Comparison of ENCODE assay signal across 8 cellular contexts in the genomic region with DNA sequence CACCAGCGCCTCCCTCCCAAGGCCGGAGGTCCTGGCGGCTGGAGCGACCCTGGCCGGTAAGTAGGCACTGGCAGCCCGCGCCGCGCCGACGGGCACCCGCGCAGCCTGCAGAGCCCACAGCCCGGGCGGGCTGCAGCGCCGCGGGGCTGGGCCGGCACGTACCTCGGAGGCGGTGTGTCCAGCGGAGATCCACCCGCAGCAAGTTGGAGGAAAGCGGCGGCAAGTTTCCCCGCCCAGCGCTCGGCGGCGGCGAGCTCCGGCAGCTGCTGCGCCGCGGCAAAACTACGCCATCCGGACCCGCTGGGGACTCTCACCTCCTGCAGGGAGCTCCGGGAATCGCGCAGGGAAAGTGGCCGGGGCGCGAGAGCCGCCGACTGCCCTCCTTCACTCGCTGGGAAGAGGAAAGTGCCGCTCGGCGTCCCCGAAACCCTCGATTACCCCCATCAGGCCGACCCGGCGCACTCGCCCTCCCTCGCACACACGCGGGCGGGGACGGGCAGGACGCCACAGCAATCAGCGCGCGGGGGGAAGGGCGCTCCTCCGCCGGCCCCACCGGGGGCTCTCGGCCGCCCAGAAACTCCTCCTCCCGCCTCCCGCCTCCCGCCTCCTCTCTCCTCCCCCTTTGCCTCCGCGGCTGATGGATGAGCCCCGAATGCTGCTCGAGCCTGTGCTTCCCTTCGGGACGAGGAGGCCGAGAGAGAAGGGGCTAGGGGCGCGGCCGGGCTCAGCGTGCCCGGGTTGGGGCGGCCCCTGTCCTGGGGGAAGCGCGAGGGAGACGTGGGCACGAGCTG. TPM values are rescaled to one million over a fixed set of nuclear protein-coding genes. Genes with fewer than 3 reads are reported as not detected.
DNase-seq lines count a peak whose midpoint lies in the region; ATAC-seq lines count a peak whose summit lies in the region.

Gene TGFBR3 (minus strand): TSS at position 436 of the 791 bp plus-strand sequence. CDS start 24,620 bp downstream, outside the sequence.

- WGBS in mesendoderm (ENCODE audit: extremely low coverage, insufficient coverage, low lambda C conversion rate), result no CpG with 5 or more reads among the region's 92 CpGs

- H3K36me3 ChIP-seq in mesendoderm (ENCODE audit: control insufficient read depth, insufficient read depth, low read length), result no peaks in the 10 kb centered on the region

- no peak within 1 kb of the TSS for H3K27ac ChIP-seq in mesendoderm (ENCODE audit: low read depth, low read length)

- peaks cover 33% of the 10 kb centered on the region for H3K4me1 Mint-ChIP-seq in activated CD8-positive, alpha-beta memory T cell treated with anti-CD3 and anti-CD28 coated beads, Interleukin-2, amount 10 ng/mL, durations not matched to agents 7 days and 5 days
- peaks cover 42 to 44% of the 10 kb centered on the region in 2 donors for H3K4me1 Mint-ChIP-seq in effector memory CD8-positive, alpha-beta T cell (ENCODE audit: low read depth in 2 of 2)

- peaks cover 5% of the 10 kb centered on the region for H3K27me3 ChIP-seq in mesendoderm (ENCODE audit: insufficient read depth, low read length, poor library complexity)

- H3K4me3 ChIP-seq in mesendoderm (ENCODE audit: low read length), result peak within 1 kb of the TSS; percentile 55

- no peak within 1 kb of the TSS for H2AK5ac ChIP-seq in mesendoderm (ENCODE audit: low read length)

- H4K5ac ChIP-seq in mesendoderm (ENCODE audit: low read length), result no peak within 1 kb of the TSS

- H2BK5ac ChIP-seq in mesendoderm (ENCODE audit: low read length), result no peak within 1 kb of the TSS

- peak within 1 kb of the TSS; percentile 87 for H3K4me2 ChIP-seq in mesendoderm (ENCODE audit: low read length)

- H2BK120ac ChIP-seq in mesendoderm (ENCODE audit: low read depth, low read length), result no peak within 1 kb of the TSS

- H3K4me3 Mint-ChIP-seq in activated CD8-positive, alpha-beta memory T cell treated with anti-CD3 and anti-CD28 coated beads, Interleukin-2, amount 10 ng/mL, durations not matched to agents 7 days and 5 days, result peak within 1 kb of the TSS; percentile 87
- H3K4me3 Mint-ChIP-seq in effector memory CD8-positive, alpha-beta T cell, result peak within 1 kb of the TSS; percentile 99

- H3K18ac ChIP-seq in mesendoderm (ENCODE audit: low read length), result peak within 1 kb of the TSS; percentile 21

- no peak within 1 kb of the TSS for H2BK15ac ChIP-seq in mesendoderm (replicated peaks; ENCODE audit: low read depth)

- CTCF ChIA-PET in activated CD8-positive, alpha-beta memory T cell treated with anti-CD3 and anti-CD28 coated beads, Interleukin-2, amount 10 ng/mL, durations not matched to agents 7 days and 5 days (lab: Charles Lee), result interaction anchor here (0.6 to 2.2 kb wide), 17 partner anchors 8 to 641 kb away, joined by 3 to 17 read pairs (median 3); partner anchors contain the start of gene CDC7

- H3K9me3 Mint-ChIP-seq in activated CD8-positive, alpha-beta memory T cell treated with anti-CD3 and anti-CD28 coated beads, Interleukin-2, amount 10 ng/mL, durations not matched to agents 7 days and 5 days (ENCODE audit: low read depth), result no peaks in the 10 kb centered on the region
- H3K9me3 Mint-ChIP-seq in effector memory CD8-positive, alpha-beta T cell, result no peaks in the 10 kb centered on the region

- no peaks in the 10 kb centered on the region for H3K79me1 ChIP-seq in mesendoderm (ENCODE audit: low read length)

- H3K4me1 ChIP-seq in mesendoderm (ENCODE audit: control insufficient read depth, low read depth, low read length), result no peaks in the 10 kb centered on the region

- H3K27ac Mint-ChIP-seq in activated CD8-positive, alpha-beta memory T cell treated with anti-CD3 and anti-CD28 coated beads, Interleukin-2, amount 10 ng/mL, durations not matched to agents 7 days and 5 days, result peak within 1 kb of the TSS; percentile 62
- peak within 1 kb of the TSS; percentile 92 to 96 for H3K27ac Mint-ChIP-seq in effector memory CD8-positive, alpha-beta T cell

- peak within 1 kb of the TSS; percentile 67 for H3K9ac ChIP-seq in mesendoderm (ENCODE audit: low read length)

- peaks cover 30% of the 10 kb centered on the region for H3K27me3 Mint-ChIP-seq in activated CD8-positive, alpha-beta memory T cell treated with anti-CD3 and anti-CD28 coated beads, Interleukin-2, amount 10 ng/mL, durations not matched to agents 7 days and 5 days
- H3K27me3 Mint-ChIP-seq in effector memory CD8-positive, alpha-beta T cell, result no peaks in the 10 kb centered on the region

- peak within 1 kb of the TSS; percentile 97 for H3K23ac ChIP-seq in mesendoderm (ENCODE audit: low read length)

- DNase-seq in AML-193 (lab: John Stamatoyannopoulos, UW) (peak; percentile 20 to 28), NCI-H774 (lab: John Stamatoyannopoulos, UW) (peak; percentile 85), mesendoderm (peak; percentile 73)
- DNase-seq in activated CD8-positive, alpha-beta memory T cell treated with anti-CD3 and anti-CD28 coated beads, Interleukin-2, amount 10 ng/mL, durations not matched to agents 7 days and 5 days, result peak; percentile 73
- peak; percentile 71 to 76 (median 72) for DNase-seq in effector memory CD8-positive, alpha-beta T cell
- DNase-seq in stimulated activated CD8-positive, alpha-beta memory T cell treated with anti-CD3 and anti-CD28 coated beads, Interleukin-12 subunit alpha, Interleukin-12 subunit beta, amount 100 ng/mL, for 4 hours (ENCODE audit: low read depth), result peak; percentile 72

- H3K56ac ChIP-seq in mesendoderm (ENCODE audit: low read length), result peak within 1 kb of the TSS; percentile 83

- no peak within 1 kb of the TSS for H4K8ac ChIP-seq in mesendoderm (ENCODE audit: low read depth, low read length)

- H3K79me2 ChIP-seq in mesendoderm (ENCODE audit: control insufficient read depth, insufficient read depth, low read length), result no peaks in the 10 kb centered on the region

- H3K4ac ChIP-seq in mesendoderm (ENCODE audit: low read depth, low read length), result no peak within 1 kb of the TSS

- peak; percentile 52 for ATAC-seq in GM19043 (IDR thresholded peaks at IDR 0.05; ENCODE audit: low read depth, unreplicated experiment)
- ATAC-seq in HG03378 (IDR thresholded peaks at IDR 0.05; ENCODE audit: unreplicated experiment), result peak; percentile 46
- peak; percentile 86 for ATAC-seq in activated CD8-positive, alpha-beta memory T cell treated with anti-CD3 and anti-CD28 coated beads, Interleukin-2, amount 10 ng/mL, durations not matched to agents 7 days and 5 days
- ATAC-seq in effector memory CD8-positive, alpha-beta T cell (replicated peaks), result peak; percentile 77

- H3K36me3 Mint-ChIP-seq in activated CD8-positive, alpha-beta memory T cell treated with anti-CD3 and anti-CD28 coated beads, Interleukin-2, amount 10 ng/mL, durations not matched to agents 7 days and 5 days, result no peaks in the 10 kb centered on the region
- H3K36me3 Mint-ChIP-seq in effector memory CD8-positive, alpha-beta T cell (ENCODE audit: insufficient read depth), result peaks cover 28% of the 10 kb centered on the region

RNA-seq across cellular contexts. Expression of gene TGFBR3, which starts in this region (rescaled TPM):
- total RNA-seq in activated CD8-positive, alpha-beta memory T cell treated with anti-CD3 and anti-CD28 coated beads, Interleukin-2, amount 10 ng/mL, durations not matched to agents 7 days and 5 days, result 10 to 100 TPM; 10.4 to 25.8 TPM
- 2.3 TPM for polyA plus RNA-seq in mesendoderm (2013, experiment 1 of 2)
- polyA plus RNA-seq in mesendoderm (2013, experiment 2 of 2), result 2.6 TPM

Comparison
In these comparisons a context has a peak if more than half of its experiments do, and no peak if none do; other contexts are left out.
1. DNase-seq: peak in every context shown above with its lines; median percentile 85 in NCI-H774; 73 in activated CD8-positive, alpha-beta memory T cell treated with anti-CD3 and anti-CD28 coated beads, Interleukin-2, amount 10 ng/mL, durations not matched to agents 7 days and 5 days; 73 in mesendoderm; 72 in effector memory CD8-positive, alpha-beta T cell; 72 in stimulated activated CD8-positive, alpha-beta memory T cell treated with anti-CD3 and anti-CD28 coated beads, Interleukin-12 subunit alpha, Interleukin-12 subunit beta, amount 100 ng/mL, for 4 hours; 24 in AML-193.